10 cellular contexts compared by ENCODE assay signal in the genomic region with DNA sequence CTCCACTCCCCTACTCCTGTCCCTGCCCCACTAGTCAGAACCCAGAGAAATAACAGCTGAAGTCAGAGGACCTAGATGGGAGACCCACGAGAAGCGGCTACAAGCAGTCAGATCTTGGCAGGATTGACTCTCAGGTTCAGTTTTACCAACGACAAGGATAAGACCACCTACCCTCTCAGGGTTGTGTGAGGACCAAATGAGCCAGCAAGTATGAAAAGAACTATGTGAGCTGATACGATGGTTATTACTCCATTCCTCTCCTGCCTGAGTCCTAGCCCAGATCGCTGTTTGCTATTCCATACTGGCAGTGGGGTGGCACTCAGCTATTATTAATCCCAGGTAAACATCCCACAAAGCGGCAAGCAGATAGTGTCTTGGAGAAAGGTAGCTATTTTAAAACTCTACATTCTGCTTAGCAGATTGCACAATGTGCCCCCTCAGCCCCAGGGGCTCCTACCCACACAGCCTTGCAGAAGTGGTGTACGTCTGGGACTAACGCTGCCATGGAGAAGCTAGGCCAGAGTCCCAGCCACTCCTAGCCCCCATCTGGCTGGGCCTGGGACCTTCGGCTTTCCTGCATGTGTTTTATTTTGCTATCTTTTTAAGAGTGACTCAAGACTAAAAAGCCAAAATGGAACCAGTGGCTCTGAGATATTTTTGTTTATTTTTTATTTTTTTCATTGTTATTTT. TPM values are rescaled to one million over a fixed set of nuclear protein-coding genes. Genes with fewer than 3 reads are reported as not detected.
DNase-seq lines count a peak whose midpoint lies in the region; ATAC-seq and TF ChIP-seq lines count a peak whose summit lies in the region.
"Had no signal": no experiment of that assay in that cellular context is flagged by ENCODE, and none has a peak within 500 bp of the region (broad histone marks: within the 10 kb centered on the region; RNA-seq: fewer than 3 reads in every experiment).

No MANE protein-coding gene starts in this region.

- H3K27ac Mint-ChIP-seq in CD4-positive, alpha-beta T cell, result peak overlapping the region; percentile 77

- H3K4me3 Mint-ChIP-seq in CD4-positive, alpha-beta T cell, result no peak overlapping the region
- H3K4me3 Mint-ChIP-seq: T-helper 17 cell had no signal

- H3K9me3 Mint-ChIP-seq in CD4-positive, alpha-beta T cell, result no peaks in the 10 kb centered on the region

- WGBS in esophagus muscularis mucosa, result 78% methylated on average over 9 of the region's 9 CpGs
- 87 to 89% methylated on average over 9 of the region's 9 CpGs for WGBS in sigmoid colon, 2 donors

- peaks cover 78% of the 10 kb centered on the region for H3K4me1 Mint-ChIP-seq in CD4-positive, alpha-beta T cell (ENCODE audit: low read depth)

- POLR2A ChIA-PET in CD4-positive, alpha-beta T cell (lab: Charles Lee), result interaction anchor here (0.8 to 1.2 kb wide), 2 partner anchors 13 to 58 kb away, joined by 3 to 4 read pairs; no protein-coding TSS in a partner anchor
- POLR2A ChIA-PET in RWPE1 (lab: Yijun Ruan, JAX; ENCODE audit: low non-redundant PET), result no interaction called here

- TF ChIP-seq POLR2A in esophagus muscularis mucosa (IDR thresholded peaks at IDR 0.05; ENCODE audit: low read depth) (no peak), sigmoid colon (IDR thresholded peaks at IDR 0.05) (no peak)

- H3K9me3 ChIP-seq in CD4-positive, alpha-beta T cell (ENCODE audit: control insufficient read depth, low read length), result no peaks in the 10 kb centered on the region
- H3K9me3 ChIP-seq in esophagus muscularis mucosa (no peaks in the 10 kb centered on the region), sigmoid colon (no peaks in the 10 kb centered on the region)

- H3K36me3 Mint-ChIP-seq in CD4-positive, alpha-beta T cell (ENCODE audit: low read depth), result peaks cover 99% of the 10 kb centered on the region

- intact Hi-C loops in CD4-positive, alpha-beta T cell (cut with DNase I, micrococcal nuclease), result no loop called here
- intact Hi-C loops in esophagus muscularis mucosa (cut with DNase I) (loop anchor here (5.0 to 10.0 kb wide), 2 partner anchors 54 to 152 kb away; no protein-coding TSS in a partner anchor), sigmoid colon (cut with DNase I) (no loop called here)

- H3K27ac ChIP-seq in CD4-positive, alpha-beta T cell (ENCODE audit: low read depth, low read length), result no peak overlapping the region
- H3K27ac ChIP-seq in RWPE1 (peak overlapping the region; percentile 16; the same call in 1 of the 2 replicates), esophagus muscularis mucosa (replicated peaks in 1 of 4) (peak overlapping the region; percentile 97 to 99 (median 98)), sigmoid colon (peak overlapping the region; percentile 79 to 99 (median 88))

- CTCF ChIA-PET in CD4-positive, alpha-beta T cell (lab: Charles Lee), result interaction anchor here (3.4 kb wide), 1 partner anchor 13 kb away, joined by 19 read pairs; no protein-coding TSS in a partner anchor
- CTCF ChIA-PET in RWPE1 (lab: Yijun Ruan, JAX), result interaction anchor here (0.7 to 2.3 kb wide), 4 partner anchors 8 to 13 kb away, joined by 3 to 8 read pairs (median 4); no protein-coding TSS in a partner anchor

- H3K27me3 ChIP-seq in CD4-positive, alpha-beta T cell (ENCODE audit: control insufficient read depth, insufficient read depth, low read length), result no peaks in the 10 kb centered on the region
- H3K27me3 ChIP-seq in esophagus muscularis mucosa (no peaks in the 10 kb centered on the region), sigmoid colon (no peaks in the 10 kb centered on the region)

- ATAC-seq in CD4-positive, alpha-beta T cell (ENCODE audit: poor library complexity), result no peak
- ATAC-seq in HG02885 (IDR thresholded peaks at IDR 0.05; ENCODE audit: poor library complexity, unreplicated experiment), result no peak
- no peak for ATAC-seq in HG02973 (IDR thresholded peaks at IDR 0.05; ENCODE audit: unreplicated experiment)
- ATAC-seq: T-helper 17 cell had no signal

- no peak for TF ChIP-seq CTCF in CD4-positive, alpha-beta T cell (IDR thresholded peaks at IDR 0.05)
- TF ChIP-seq CTCF in RWPE1 (conservative IDR thresholded peaks at IDR 0.05; ENCODE audit: low read depth) (no peak), esophagus muscularis mucosa (IDR thresholded peaks at IDR 0.05) (no peak), sigmoid colon (IDR thresholded peaks at IDR 0.05) (no peak)

- H3K36me3 ChIP-seq in esophagus muscularis mucosa (peaks cover 71 to 100% (median 92%) of the 10 kb centered on the region in 4 donors), sigmoid colon (peaks cover 46 to 100% (median 84%) of the 10 kb centered on the region in 4 donors)

- H3K4me3 ChIP-seq in esophagus muscularis mucosa (no peak overlapping the region), sigmoid colon (no peak overlapping the region)

- TF ChIP-seq EP300 in esophagus muscularis mucosa (IDR thresholded peaks at IDR 0.05) (no peak), sigmoid colon (IDR thresholded peaks at IDR 0.05) (no peak)

- no peak for DNase-seq in CD4-positive, alpha-beta T cell
- DNase-seq in RWPE1 (ENCODE audit: low spot score) (no peak), esophagus muscularis mucosa (ENCODE audit: extremely low spot score) (no peak), sigmoid colon (no peak), HCEC 1CT (no peak), UCSD-AML1 (lab: John Stamatoyannopoulos, UW; ENCODE audit: unreplicated experiment) (no peak)
- DNase-seq: C1 segment of cervical spinal cord, T-helper 17 cell had no signal

- H3K27me3 Mint-ChIP-seq in CD4-positive, alpha-beta T cell, result no peaks in the 10 kb centered on the region
- H3K27me3 Mint-ChIP-seq: T-helper 17 cell had no signal

- H3K4me1 ChIP-seq in esophagus muscularis mucosa, result peaks cover 99 to 100% (median 100%) of the 10 kb centered on the region in 4 donors
- peaks cover 0 to 100% (median 99%) of the 10 kb centered on the region in 4 donors for H3K4me1 ChIP-seq in sigmoid colon

RNA-seq across cellular contexts. Expression of a gene that starts 58.9 kb away (rescaled TPM):
- total RNA-seq in CD4-positive, alpha-beta T cell, result 100 to 1,000 TPM; 111 to 115 TPM
- total RNA-seq in esophagus muscularis mucosa (10 to 100 TPM; 65.6 to 86.4 (median 69.2) TPM), sigmoid colon (100 to 1,000 TPM; 104 to 143 (median 113) TPM)
- polyA plus RNA-seq in sigmoid colon, result 10 to 100 TPM; 18.6 to 94.9 (median 34.2) TPM
